Comparison of ENCODE assay signal across 8 cellular contexts in genomic region chr15:71485094-71485693, GRCh38.
DNase-seq lines count a peak whose midpoint lies in the region; FAIRE-seq lines count a peak whose summit lies in the region.

No MANE protein-coding gene starts in this region.

- H3K23ac ChIP-seq in mesendoderm (ENCODE audit: low read length): no peak overlapping the region

- H2BK120ac ChIP-seq in mesendoderm (ENCODE audit: low read depth, low read length): no peak overlapping the region

- H3K4me2 ChIP-seq in mesendoderm (ENCODE audit: low read length): no peak overlapping the region
- no peak overlapping the region for H3K4me2 ChIP-seq in GM23248 (ENCODE audit: unreplicated experiment)

- H2BK15ac ChIP-seq in mesendoderm (replicated peaks; ENCODE audit: low read depth): no peak overlapping the region

- DNase-seq in EL (peak; percentile 7), HTR-8/SVneo (ENCODE audit: insufficient read length, low spot score) (no peak), astrocyte of the hippocampus (ENCODE audit: low read depth, low spot score) (peak; percentile 27), mesendoderm (peak; percentile 44), GM23248 (no peak), DMS79 (lab: John Stamatoyannopoulos, UW) (no peak), mesenteric fat pad (ENCODE audit: low spot score) (no peak), NCI-H510A (lab: John Stamatoyannopoulos, UW) (no peak)

- H3K79me2 ChIP-seq in mesendoderm (ENCODE audit: control insufficient read depth, insufficient read depth, low read length): no peaks in the 10 kb centered on the region
- H3K79me2 ChIP-seq in GM23248 (ENCODE audit: insufficient read depth): no peaks in the 10 kb centered on the region

- H3K27ac ChIP-seq in mesendoderm (ENCODE audit: low read depth, low read length) (no peak overlapping the region), GM23248 (no peak overlapping the region)

- H3K9me2 ChIP-seq in GM23248 (ENCODE audit: insufficient read depth): no peaks in the 10 kb centered on the region

- no peaks in the 10 kb centered on the region for H3K36me3 ChIP-seq in mesendoderm (ENCODE audit: control insufficient read depth, insufficient read depth, low read length)
- no peaks in the 10 kb centered on the region for H3K36me3 ChIP-seq in GM23248 (ENCODE audit: low read depth)

- H4K5ac ChIP-seq in mesendoderm (ENCODE audit: low read length): no peak overlapping the region

- WGBS in mesendoderm (ENCODE audit: extremely low coverage, insufficient coverage, low lambda C conversion rate): no CpG with 5 or more reads among the region's 2 CpGs
- 84 to 88% methylated on average over 2 of the region's 2 CpGs for WGBS in GM23248 (ENCODE audit: low coverage in 1 of 2, low lambda C conversion rate in 2 of 2, missing lambda C conversion rate in 2 of 2), 2 experiments

- H3K79me1 ChIP-seq in mesendoderm (ENCODE audit: low read length): no peaks in the 10 kb centered on the region

- in situ Hi-C loops in GM23248 (cut with MboI): no loop called here

- H3K4me3 ChIP-seq in mesendoderm (ENCODE audit: low read length) (no peak overlapping the region), GM23248 (no peak overlapping the region)

- H3K18ac ChIP-seq in mesendoderm (ENCODE audit: low read length): no peak overlapping the region

- peak; percentile 52 for FAIRE-seq in HTR-8/SVneo (lab: Jason Lieb, UNC)

- no peak overlapping the region for H3K4ac ChIP-seq in mesendoderm (ENCODE audit: low read depth, low read length)

- H3K27me3 ChIP-seq in mesendoderm (ENCODE audit: insufficient read depth, low read length, poor library complexity) (no peaks in the 10 kb centered on the region), GM23248 (replicated peaks; ENCODE audit: insufficient read depth) (no peaks in the 10 kb centered on the region)

- no peaks in the 10 kb centered on the region for H3K9me3 ChIP-seq in GM23248 (ENCODE audit: low read depth)

- H2AK5ac ChIP-seq in mesendoderm (ENCODE audit: low read length): no peak overlapping the region

- H2BK5ac ChIP-seq in mesendoderm (ENCODE audit: low read length): no peak overlapping the region

- H4K8ac ChIP-seq in mesendoderm (ENCODE audit: low read depth, low read length): no peak overlapping the region

- no peak overlapping the region for H2AFZ ChIP-seq in GM23248

- H3K9ac ChIP-seq in mesendoderm (ENCODE audit: low read length) (no peak overlapping the region), GM23248 (no peak overlapping the region)

- H4K20me1 ChIP-seq in GM23248 (ENCODE audit: insufficient read depth): no peaks in the 10 kb centered on the region

- no peaks in the 10 kb centered on the region for H3F3A ChIP-seq in GM23248 (ENCODE audit: insufficient read depth)

- H3K4me1 ChIP-seq in mesendoderm (ENCODE audit: control insufficient read depth, low read depth, low read length): no peaks in the 10 kb centered on the region
- no peaks in the 10 kb centered on the region for H3K4me1 ChIP-seq in GM23248 (ENCODE audit: insufficient read depth)

- H3K56ac ChIP-seq in mesendoderm (ENCODE audit: low read length): no peak overlapping the region

Comparison
In these comparisons a context has a peak if more than half of its experiments do, and no peak if none do; other contexts are left out.
1. DNase-seq: peak in EL (single experiment), astrocyte of the hippocampus (single experiment) and mesendoderm (single experiment); none in HTR-8/SVneo (single experiment), GM23248 (single experiment), DMS79 (single experiment), mesenteric fat pad (single experiment) and NCI-H510A (single experiment).